ENCODE assay signal across 1 cellular context in the genomic region with DNA sequence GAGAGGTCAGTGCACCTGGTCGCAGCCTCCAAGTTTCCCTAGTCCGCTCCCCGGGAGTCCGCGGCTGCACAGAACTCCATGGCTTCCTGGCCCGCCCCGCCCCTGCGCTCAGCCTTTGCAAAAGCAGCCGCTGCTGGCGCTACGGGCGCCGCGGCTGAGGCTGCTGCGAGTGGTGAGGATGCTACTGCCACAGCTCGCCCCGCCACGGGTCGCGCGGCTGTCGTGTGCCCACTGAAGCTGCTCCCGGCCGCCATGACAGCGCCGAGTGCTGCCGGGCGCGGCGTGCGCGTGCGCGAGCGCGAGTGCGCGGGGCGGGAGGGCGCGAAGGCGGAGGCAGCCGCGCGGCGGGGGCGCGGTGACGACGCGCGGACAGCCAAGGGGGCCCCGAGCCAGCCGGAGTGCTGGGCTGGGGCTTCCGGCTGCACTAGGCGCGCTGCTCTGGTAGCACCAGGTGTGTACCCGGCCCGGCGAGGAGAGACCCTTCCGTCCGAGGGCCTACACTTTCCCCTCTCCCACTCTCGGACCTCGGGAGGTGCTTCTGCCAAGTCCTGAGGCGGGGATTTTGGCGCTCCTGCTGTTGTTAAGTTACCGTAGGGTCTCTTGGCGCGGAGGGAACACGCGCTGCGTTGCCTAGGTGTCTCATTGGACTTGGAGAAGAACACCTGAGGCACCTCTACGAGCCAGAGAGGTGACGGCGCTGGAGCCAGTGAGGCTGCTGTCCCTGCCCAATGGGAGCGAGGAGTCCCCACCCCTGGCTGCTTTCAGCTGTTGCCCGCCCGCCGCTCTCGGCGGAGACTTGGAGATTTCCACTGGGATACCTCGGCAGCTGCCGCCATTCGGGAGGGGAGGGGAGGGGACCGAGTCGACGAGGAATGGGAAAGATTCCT.
TF ChIP-seq lines count a peak whose summit lies in the region.

No MANE protein-coding gene starts in this region.

TF ChIP-seq in K562, 482 proteins besides CTCF, POLR2A, EP300 and RAD21 (continued from another document and continues in another):
- TF ChIP-seq ZBTB40 (IDR thresholded peaks at IDR 0.05) (peak; percentile 20; the same call in 1 of the 2 replicates), ZBTB40 (CRISPR knock-in tag; IDR thresholded peaks at IDR 0.05) (no peak), GABPA (tag; conservative IDR thresholded peaks at IDR 0.05; ENCODE audit: low read depth) (peak; percentile 60), PHF20 (IDR thresholded peaks at IDR 0.05; ENCODE audit: partially characterized antibody) (peak; percentile 48), BCOR (IDR thresholded peaks at IDR 0.05) (peak; percentile 30; the same call in 1 of the 2 replicates), XRCC5 (IDR thresholded peaks at IDR 0.05; ENCODE audit: low read depth, low read length) (peak; percentile 6; the same call in 1 of the 2 replicates), LEF1 (IDR thresholded peaks at IDR 0.05) (no peak), PBX2 (CRISPR knock-in tag; IDR thresholded peaks at IDR 0.05; ENCODE audit: low read depth) (no peak), PBX2 (tag; conservative IDR thresholded peaks at IDR 0.05; ENCODE audit: low read depth) (no peak), HDAC1 (IDR thresholded peaks at IDR 0.05) (peak in 1 of 2 experiments; percentile 43; a peak in 2 of 4 replicates), FOSL1 (tag; conservative IDR thresholded peaks at IDR 0.05) (0 out of 2 replicates have a peak, but pooled peaks have one; percentile 10), ZNF263 (CRISPR knock-in tag; IDR thresholded peaks at IDR 0.05; ENCODE audit: borderline replicate concordance) (peak; percentile 68; the same call in 1 of the 2 replicates), MYNN (IDR thresholded peaks at IDR 0.05) (no peak), MYNN (CRISPR knock-in tag; IDR thresholded peaks at IDR 0.05) (no peak), SMARCE1 (IDR thresholded peaks at IDR 0.05) (peak; percentile 47), RUNX1 (IDR thresholded peaks at IDR 0.05; ENCODE audit: low read depth) (0 out of 2 replicates have a peak, but pooled peaks have one; percentile 16), CC2D1A (IDR thresholded peaks at IDR 0.05) (peak; percentile 54; the same call in 1 of the 2 replicates), NRF1 (conservative IDR thresholded peaks at IDR 0.05 in 1 of 2, IDR thresholded peaks at IDR 0.05 in 1 of 2) (peak; percentile 93 to 96), NFE2 (IDR thresholded peaks at IDR 0.05; ENCODE audit: low read depth) (no peak), TARDBP (IDR thresholded peaks at IDR 0.05) (0 out of 2 replicates have a peak, but pooled peaks have one; percentile 12), MTA2 (IDR thresholded peaks at IDR 0.05; ENCODE audit: low read depth) (no peak), CREB1 (IDR thresholded peaks at IDR 0.05) (0 out of 2 replicates have a peak, but pooled peaks have one; percentile 37), CREB1 (CRISPR knock-in tag; IDR thresholded peaks at IDR 0.05) (0 out of 2 replicates have a peak, but pooled peaks have one; percentile 12), ZNF143 (CRISPR knock-in tag; IDR thresholded peaks at IDR 0.05) (no peak), OTX1 (CRISPR knock-in tag; IDR thresholded peaks at IDR 0.05) (0 out of 2 replicates have a peak, but pooled peaks have one; percentile 11), MEIS2 (IDR thresholded peaks at IDR 0.05; ENCODE audit: partially characterized antibody) (peak; percentile 84), SIRT6 (IDR thresholded peaks at IDR 0.05; ENCODE audit: low read depth, low read length) (no peak), PHB (CRISPR knock-in tag; IDR thresholded peaks at IDR 0.05) (no peak), ZNF766 (CRISPR knock-in tag; conservative IDR thresholded peaks at IDR 0.05) (peak; percentile 59; the same call in 1 of the 2 replicates)
- TF ChIP-seq, protein P1, sequence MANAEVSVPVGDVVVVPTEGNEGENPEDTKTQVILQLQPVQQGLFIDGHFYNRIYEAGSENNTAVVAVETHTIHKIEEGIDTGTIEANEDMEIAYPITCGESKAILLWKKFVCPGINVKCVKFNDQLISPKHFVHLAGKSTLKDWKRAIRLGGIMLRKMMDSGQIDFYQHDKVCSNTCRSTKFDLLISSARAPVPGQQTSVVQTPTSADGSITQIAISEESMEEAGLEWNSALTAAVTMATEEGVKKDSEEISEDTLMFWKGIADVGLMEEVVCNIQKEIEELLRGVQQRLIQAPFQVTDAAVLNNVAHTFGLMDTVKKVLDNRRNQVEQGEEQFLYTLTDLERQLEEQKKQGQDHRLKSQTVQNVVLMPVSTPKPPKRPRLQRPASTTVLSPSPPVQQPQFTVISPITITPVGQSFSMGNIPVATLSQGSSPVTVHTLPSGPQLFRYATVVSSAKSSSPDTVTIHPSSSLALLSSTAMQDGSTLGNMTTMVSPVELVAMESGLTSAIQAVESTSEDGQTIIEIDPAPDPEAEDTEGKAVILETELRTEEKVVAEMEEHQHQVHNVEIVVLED (CRISPR knock-in tag; IDR thresholded peaks at IDR 0.05), result peak; percentile 88
- TF ChIP-seq, protein P2, sequence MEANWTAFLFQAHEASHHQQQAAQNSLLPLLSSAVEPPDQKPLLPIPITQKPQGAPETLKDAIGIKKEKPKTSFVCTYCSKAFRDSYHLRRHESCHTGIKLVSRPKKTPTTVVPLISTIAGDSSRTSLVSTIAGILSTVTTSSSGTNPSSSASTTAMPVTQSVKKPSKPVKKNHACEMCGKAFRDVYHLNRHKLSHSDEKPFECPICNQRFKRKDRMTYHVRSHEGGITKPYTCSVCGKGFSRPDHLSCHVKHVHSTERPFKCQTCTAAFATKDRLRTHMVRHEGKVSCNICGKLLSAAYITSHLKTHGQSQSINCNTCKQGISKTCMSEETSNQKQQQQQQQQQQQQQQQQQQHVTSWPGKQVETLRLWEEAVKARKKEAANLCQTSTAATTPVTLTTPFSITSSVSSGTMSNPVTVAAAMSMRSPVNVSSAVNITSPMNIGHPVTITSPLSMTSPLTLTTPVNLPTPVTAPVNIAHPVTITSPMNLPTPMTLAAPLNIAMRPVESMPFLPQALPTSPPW (CRISPR knock-in tag; IDR thresholded peaks at IDR 0.05), result peak; percentile 86
- TF ChIP-seq, protein P3, sequence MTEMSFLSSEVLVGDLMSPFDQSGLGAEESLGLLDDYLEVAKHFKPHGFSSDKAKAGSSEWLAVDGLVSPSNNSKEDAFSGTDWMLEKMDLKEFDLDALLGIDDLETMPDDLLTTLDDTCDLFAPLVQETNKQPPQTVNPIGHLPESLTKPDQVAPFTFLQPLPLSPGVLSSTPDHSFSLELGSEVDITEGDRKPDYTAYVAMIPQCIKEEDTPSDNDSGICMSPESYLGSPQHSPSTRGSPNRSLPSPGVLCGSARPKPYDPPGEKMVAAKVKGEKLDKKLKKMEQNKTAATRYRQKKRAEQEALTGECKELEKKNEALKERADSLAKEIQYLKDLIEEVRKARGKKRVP (CRISPR knock-in tag; IDR thresholded peaks at IDR 0.05), result peak; percentile 48; the same call in 1 of the 2 replicates
- TF ChIP-seq, protein P4, sequence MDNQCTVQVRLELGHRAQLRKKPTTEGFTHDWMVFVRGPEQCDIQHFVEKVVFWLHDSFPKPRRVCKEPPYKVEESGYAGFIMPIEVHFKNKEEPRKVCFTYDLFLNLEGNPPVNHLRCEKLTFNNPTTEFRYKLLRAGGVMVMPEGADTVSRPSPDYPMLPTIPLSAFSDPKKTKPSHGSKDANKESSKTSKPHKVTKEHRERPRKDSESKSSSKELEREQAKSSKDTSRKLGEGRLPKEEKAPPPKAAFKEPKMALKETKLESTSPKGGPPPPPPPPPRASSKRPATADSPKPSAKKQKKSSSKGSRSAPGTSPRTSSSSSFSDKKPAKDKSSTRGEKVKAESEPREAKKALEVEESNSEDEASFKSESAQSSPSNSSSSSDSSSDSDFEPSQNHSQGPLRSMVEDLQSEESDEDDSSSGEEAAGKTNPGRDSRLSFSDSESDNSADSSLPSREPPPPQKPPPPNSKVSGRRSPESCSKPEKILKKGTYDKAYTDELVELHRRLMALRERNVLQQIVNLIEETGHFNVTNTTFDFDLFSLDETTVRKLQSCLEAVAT (IDR thresholded peaks at IDR 0.05), result peak; percentile 3 to 40; a peak in 2 of 4 replicates
